In the genomic region with DNA sequence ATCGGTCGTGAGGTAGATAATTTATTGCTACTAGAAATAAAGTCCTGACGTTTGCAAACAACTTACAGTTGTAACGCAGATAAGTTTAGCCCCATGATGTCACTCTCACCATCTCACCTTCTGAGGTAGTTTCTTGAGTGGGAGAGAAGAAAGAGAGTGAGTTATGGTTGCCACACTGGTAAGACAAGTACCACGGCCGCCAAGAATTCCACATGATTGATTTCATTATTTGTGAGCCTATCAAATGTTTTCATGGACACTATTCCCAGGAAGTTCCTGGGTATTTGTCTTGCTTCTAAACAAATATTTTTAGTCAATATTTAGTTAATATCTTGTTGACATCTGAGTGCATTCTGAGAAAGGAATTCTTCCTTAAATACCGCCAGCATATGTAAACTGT, we compare ENCODE assay signal across 24 cellular contexts.
"Had no signal": no experiment of that assay in that cellular context is flagged by ENCODE, and none has a peak within 500 bp of the region (broad histone marks: within the 10 kb centered on the region; RNA-seq: fewer than 3 reads in every experiment).

No MANE protein-coding gene starts in this region.

- H3K4me3 ChIP-seq: colonic mucosa, esophagus muscularis mucosa, gastroesophageal sphincter, lung, mucosa of descending colon, neural progenitor cell, psoas muscle, sigmoid colon, stomach, thyroid gland, vagina had no signal

- H3K4me2 ChIP-seq: neural progenitor cell had no signal

- H3K4me1 ChIP-seq: colonic mucosa, esophagus muscularis mucosa, foreskin keratinocyte, gastroesophageal sphincter, neural progenitor cell, sigmoid colon, stomach, thyroid gland, vagina had no signal

- H3K27me3 ChIP-seq: colonic mucosa, esophagus muscularis mucosa, foreskin keratinocyte, gastroesophageal sphincter, neural progenitor cell, sigmoid colon, stomach, thyroid gland, vagina had no signal

- DNase-seq: colonic mucosa; effector CD8-positive, alpha-beta T cell; hypothalamus; immature natural killer cell; mesenchymal stem cell; mucosa of descending colon; naive thymus-derived CD4-positive, alpha-beta T cell; psoas muscle; right cardiac atrium; sigmoid colon; stimulated activated CD4-positive, alpha-beta T cell treated with anti-CD3 and anti-CD28 coated beads, Interleukin-2, amount 100 ng/mL, for 24 hours; stimulated activated CD4-positive, alpha-beta T cell treated with anti-CD3 and anti-CD28 coated beads, Interleukin-4, amount 100 ng/mL, for 24 hours; stimulated activated naive CD4-positive, alpha-beta T cell treated with Interleukin-2 at 50 U/mL for 16 hours; stomach; thyroid gland; trophoblast cell had no signal

- H3K36me3 ChIP-seq: colonic mucosa, esophagus muscularis mucosa, gastroesophageal sphincter, neural progenitor cell, sigmoid colon, stomach, thyroid gland, vagina had no signal

- H3K9me3 ChIP-seq: colonic mucosa, esophagus muscularis mucosa, gastroesophageal sphincter, mucosa of descending colon, psoas muscle, sigmoid colon, stomach, thyroid gland, vagina had no signal

- H3K27ac ChIP-seq: colonic mucosa, esophagus muscularis mucosa, foreskin keratinocyte, gastroesophageal sphincter, neural progenitor cell, psoas muscle, sigmoid colon, stomach, thyroid gland, vagina had no signal

- ATAC-seq: foreskin keratinocyte; gastroesophageal sphincter; left lobe of liver; mucosa of descending colon; naive thymus-derived CD4-positive, alpha-beta T cell; psoas muscle; right cardiac atrium; stimulated activated effector memory CD8-positive, alpha-beta T cell treated with anti-CD3 and anti-CD28 coated beads, Interleukin-12 subunit alpha, Interleukin-12 subunit beta, amount 100 ng/mL, for 72 hours had no signal

- H3K9ac ChIP-seq: neural progenitor cell had no signal
